ENCODE assay signal across 1 cellular context in the genomic region with DNA sequence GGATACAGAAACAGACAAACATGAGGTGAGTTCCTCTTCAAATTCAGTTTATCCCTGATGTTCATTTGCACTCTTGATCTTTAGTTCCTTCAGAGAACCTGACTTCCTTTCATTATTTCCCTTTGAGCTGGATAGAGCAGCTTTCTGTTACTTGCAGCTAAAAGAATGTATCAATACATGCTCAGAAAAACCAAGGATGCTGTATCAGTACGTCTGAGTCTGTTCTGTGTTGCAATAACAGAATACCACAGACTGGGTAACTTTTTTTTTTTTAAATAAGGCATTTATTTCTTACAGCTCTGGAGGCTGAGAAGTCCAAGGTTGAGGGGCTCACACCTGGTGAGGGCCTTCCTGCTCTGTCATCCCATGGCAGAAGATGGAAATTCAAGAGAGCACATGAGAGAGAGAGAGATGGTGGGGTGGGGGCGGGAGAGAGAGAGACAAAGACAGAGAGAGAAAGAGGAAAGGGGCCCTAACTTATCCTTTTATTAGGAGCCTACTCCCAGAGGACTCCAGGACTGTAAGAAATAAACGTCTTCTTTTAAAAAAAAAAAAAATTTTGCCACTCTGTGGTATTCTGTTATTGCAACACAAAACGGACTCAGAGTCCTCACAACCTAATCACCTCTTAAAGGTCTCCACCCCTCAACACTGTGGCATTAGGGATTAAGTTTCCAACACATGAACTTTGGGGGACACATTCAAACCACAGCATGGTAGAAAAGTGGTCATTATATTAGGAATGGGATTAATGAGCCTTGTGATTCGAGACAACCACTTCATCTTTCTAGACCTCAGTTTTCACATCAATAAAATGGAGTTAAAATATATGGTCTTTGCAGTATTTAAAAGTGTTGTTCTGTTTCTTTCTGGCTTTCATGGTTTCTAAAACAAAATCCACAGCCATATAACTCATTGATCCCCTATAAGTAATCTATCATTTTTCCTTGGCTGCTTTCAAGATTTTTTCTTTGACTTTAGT.
TF ChIP-seq lines count a peak whose summit lies in the region.

No MANE protein-coding gene starts in this region.

TF ChIP-seq in IMR-90, 13 proteins besides CTCF, POLR2A, EP300 and RAD21:
- no peak for TF ChIP-seq MXI1 (IDR thresholded peaks at IDR 0.05; ENCODE audit: borderline replicate concordance, low read depth, low read length)
- TF ChIP-seq CEBPB (IDR thresholded peaks at IDR 0.05; ENCODE audit: low read depth, low read length): peak; percentile 91
TF ChIP-seq in IMR-90: peak in this region for 1.
